In the genomic region with DNA sequence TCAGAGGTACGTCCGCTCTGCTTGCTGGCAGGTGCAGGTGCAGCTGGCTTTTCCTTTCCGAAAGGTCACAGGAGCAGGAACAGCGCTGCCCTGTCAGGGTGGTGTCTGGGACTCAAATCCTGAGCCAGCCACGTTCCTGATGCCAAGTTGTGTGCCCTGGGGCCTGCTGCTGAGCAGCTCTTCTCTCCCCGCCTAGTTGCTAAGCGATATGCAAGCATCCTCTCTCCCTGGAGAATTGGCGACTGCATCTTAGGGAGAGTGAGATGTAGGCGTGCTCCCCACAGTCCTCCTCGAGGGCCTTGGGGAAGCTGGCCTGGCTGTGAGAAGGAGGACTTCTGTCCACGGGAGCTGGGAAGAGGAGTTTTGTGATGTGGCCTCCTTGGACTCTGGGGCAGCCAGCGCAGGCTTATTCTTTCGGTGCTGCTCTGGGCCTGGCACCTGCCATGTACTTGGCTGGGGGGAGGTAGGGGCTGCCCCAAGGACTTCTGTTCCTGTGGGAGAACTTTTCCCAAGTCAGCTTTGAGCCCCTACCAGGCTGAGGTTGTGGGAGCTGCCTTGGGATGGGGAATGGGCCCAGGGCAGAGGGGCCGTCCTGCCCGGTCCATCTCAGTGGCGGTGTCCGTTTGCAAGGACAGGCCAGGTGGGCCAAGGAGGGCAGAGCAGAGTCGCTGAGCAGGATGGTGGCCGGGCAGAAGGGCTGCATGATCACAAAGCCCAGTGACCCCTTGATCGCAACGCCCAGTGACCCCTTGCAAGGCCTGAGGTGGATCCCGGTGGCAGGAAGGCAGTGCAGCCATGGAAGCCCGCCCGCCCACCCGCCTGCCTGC, we compare ENCODE assay signal across 15 cellular contexts.
DNase-seq lines count a peak whose midpoint lies in the region; ATAC-seq and TF ChIP-seq lines count a peak whose summit lies in the region.
"Had no signal": no experiment of that assay in that cellular context is flagged by ENCODE, and none has a peak within 500 bp of the region (broad histone marks: within the 10 kb centered on the region; RNA-seq: fewer than 3 reads in every experiment).

No MANE protein-coding gene starts in this region.

- H2BK12ac ChIP-seq in H9 (ENCODE audit: insufficient read length, low read depth, low read length) (no peak overlapping the region), neuronal stem cell (ENCODE audit: low read length) (peak overlapping the region; percentile 82)

- H3K9me3 Mint-ChIP-seq in H9, result no peaks in the 10 kb centered on the region

- TF ChIP-seq CTCF in H9 (conservative IDR thresholded peaks at IDR 0.05), result no peak

- H3K9me3 ChIP-seq in H9 (ENCODE audit: control insufficient read depth, low read depth, low read length) (no peaks in the 10 kb centered on the region), neuronal stem cell (replicated peaks in 1 of 2; ENCODE audit: control insufficient read depth in 2 of 2, insufficient read depth in 1 of 2, low read depth in 1 of 2, low read length in 2 of 2) (no peaks in the 10 kb centered on the region)

- H3K56ac ChIP-seq in H9 (ENCODE audit: insufficient read length, low read depth, low read length), result no peak overlapping the region

- H2BK5ac ChIP-seq in H9 (ENCODE audit: insufficient read length, low read length), result no peak overlapping the region
- peak overlapping the region; percentile 85 for H2BK5ac ChIP-seq in neuronal stem cell (ENCODE audit: low read length)

- H2BK120ac ChIP-seq in H9 (ENCODE audit: low read depth, low read length, poor library complexity, severe bottlenecking) (no peak overlapping the region), neuronal stem cell (ENCODE audit: low read depth, low read length) (no peak overlapping the region)

- no peak for ATAC-seq in HG02798 (IDR thresholded peaks at IDR 0.05; ENCODE audit: poor library complexity, unreplicated experiment)
- ATAC-seq: Right ventricle myocardium inferior had no signal

- H2AFZ ChIP-seq in H9 (ENCODE audit: low read length) (no peak overlapping the region), neuronal stem cell (ENCODE audit: low read length) (no peak overlapping the region)

- H2AK5ac ChIP-seq in H9 (ENCODE audit: insufficient read length, low read length) (no peak overlapping the region), neuronal stem cell (ENCODE audit: low read depth, low read length) (peak overlapping the region; percentile 89)

- H3K4me3 Mint-ChIP-seq in H9, result no peak overlapping the region

- no peaks in the 10 kb centered on the region for H3K23me2 ChIP-seq in H9 (ENCODE audit: insufficient read length, low read depth, low read length, poor library complexity, severe bottlenecking)

- peaks cover 0 to 7% of the 10 kb centered on the region in 2 experiments; a peak in 2 of 4 replicates for H3K4me1 Mint-ChIP-seq in H9

- peak overlapping the region in 1 of 3 experiments; percentile 14; a peak in 1 of 7 replicates for H3K27ac Mint-ChIP-seq in H9

- no peak overlapping the region for H3K18ac ChIP-seq in H9 (ENCODE audit: insufficient read length, low read depth, low read length)
- peak overlapping the region; percentile 91 for H3K18ac ChIP-seq in neuronal stem cell (ENCODE audit: low read length)

- H4K8ac ChIP-seq in H9 (replicated peaks; ENCODE audit: insufficient read length, low read depth, low read length) (no peak overlapping the region), neuronal stem cell (ENCODE audit: low read depth, low read length) (no peak overlapping the region)

- peak; percentile 34 for DNase-seq in Ammon's horn (ENCODE audit: low spot score)
- DNase-seq in H9, result peak; percentile 26
- peak; percentile 46 for DNase-seq in ecto neural progenitor cell (ENCODE audit: low spot score)
- DNase-seq in neuronal stem cell (ENCODE audit: low spot score), result no peak
- no peak for DNase-seq in D341Med (ENCODE audit: low spot score)
- DNase-seq in DMS114 treated with DMSO at 0.1 percent for 48 hours (lab: John Stamatoyannopoulos, UW; ENCODE audit: unreplicated experiment), result no peak
- no peak for DNase-seq in NCI-H1930 (lab: John Stamatoyannopoulos, UW)
- DNase-seq: C1 segment of cervical spinal cord, DMS 273 treated with DMSO at 0.1 percent for 48 hours, IMR-90, NCI-H1105 treated with DMSO at 0.1 percent for 48 hours, NCI-H187 treated with DMSO at 0.1 percent for 48 hours, NCI-H510A had no signal

- no peaks in the 10 kb centered on the region for H3K4me1 ChIP-seq in H9 (ENCODE audit: insufficient read depth, low read length)
- H3K4me1 ChIP-seq in neuronal stem cell (ENCODE audit: control insufficient read depth in 2 of 2, insufficient read depth in 1 of 2, low read depth in 1 of 2, low read length in 2 of 2), result peaks cover 3 to 4% of the 10 kb centered on the region in 2 donors

- H3K79me2 ChIP-seq in H9 (ENCODE audit: insufficient read depth, low read length), result no peaks in the 10 kb centered on the region

- no peak overlapping the region for H3K27ac ChIP-seq in H9 (ENCODE audit: insufficient read length, low read depth, low read length)
- no peak overlapping the region for H3K27ac ChIP-seq in neuronal stem cell (replicated peaks; ENCODE audit: low read length)

- no peak overlapping the region for H4K5ac ChIP-seq in H9 (ENCODE audit: insufficient read length, low read depth, low read length)

- H3K36me3 Mint-ChIP-seq in H9 (ENCODE audit: insufficient read depth in 1 of 3, low read depth in 3 of 3), result no peaks in the 10 kb centered on the region

- H4K91ac ChIP-seq in H9 (ENCODE audit: insufficient read length, low read depth, low read length) (no peak overlapping the region), neuronal stem cell (ENCODE audit: low read depth, low read length, poor library complexity) (no peak overlapping the region)

- no peak overlapping the region for H3T11ph ChIP-seq in H9 (ENCODE audit: low read length)

- H3K14ac ChIP-seq in H9 (ENCODE audit: insufficient read depth, low read length), result no peak overlapping the region; the same call in 1 of the 2 replicates
- peak overlapping the region; percentile 97 for H3K14ac ChIP-seq in neuronal stem cell (ENCODE audit: low read length)

- H2BK15ac ChIP-seq in H9 (ENCODE audit: low read depth, low read length), result no peak overlapping the region
- peak overlapping the region; percentile 61 for H2BK15ac ChIP-seq in neuronal stem cell (ENCODE audit: low read length)

- H3K27me3 ChIP-seq in H9 (ENCODE audit: insufficient read depth, low read length) (no peaks in the 10 kb centered on the region), neuronal stem cell (ENCODE audit: control insufficient read depth in 3 of 3, insufficient read depth in 3 of 3, low read depth in 1 of 3, low read length in 3 of 3) (no peaks in the 10 kb centered on the region)

- H4K20me1 ChIP-seq in H9 (ENCODE audit: control insufficient read depth, insufficient read depth, insufficient read length), result no peaks in the 10 kb centered on the region

- H2BK20ac ChIP-seq in H9 (ENCODE audit: low read depth, low read length, poor library complexity, severe bottlenecking), result no peak overlapping the region

- no peak overlapping the region for H3K4me3 ChIP-seq in neuronal stem cell (ENCODE audit: low read length in 2 of 2)

- no peak overlapping the region for H3K4me2 ChIP-seq in H9 (ENCODE audit: insufficient read depth, insufficient read length, low read length)
- H3K4me2 ChIP-seq in neuronal stem cell (ENCODE audit: insufficient read depth, low read length, poor library complexity, severe bottlenecking), result no peak overlapping the region

- no peak overlapping the region for H3K9ac ChIP-seq in H9 (ENCODE audit: extremely low read depth, insufficient read length, low read length)
- no peak overlapping the region for H3K9ac ChIP-seq in neuronal stem cell (ENCODE audit: low read depth, low read length, poor library complexity)

- no CpG with 5 or more reads among the region's 25 CpGs for WGBS in H9 (ENCODE audit: extremely low coverage, insufficient read length, low lambda C conversion rate)
- no CpG with 5 or more reads among the region's 25 CpGs for WGBS in neuronal stem cell (ENCODE audit: extremely low coverage in 2 of 2, insufficient read length in 2 of 2, insufficient replicate concordance in 1 of 2), 2 donors

- H3K79me1 ChIP-seq in H9 (ENCODE audit: insufficient read depth, low read depth, low read length, poor library complexity, severe bottlenecking) (no peaks in the 10 kb centered on the region), neuronal stem cell (ENCODE audit: low read depth, low read length) (peaks cover 2% of the 10 kb centered on the region)

- H3K4ac ChIP-seq in H9 (ENCODE audit: low read depth, low read length) (no peak overlapping the region), neuronal stem cell (ENCODE audit: low read length) (peak overlapping the region; percentile 66)

- peaks cover 10% of the 10 kb centered on the region for H3K27me3 Mint-ChIP-seq in H9 (ENCODE audit: low read depth)

- H3K36me3 ChIP-seq in neuronal stem cell (replicated peaks in 1 of 2; ENCODE audit: control insufficient read depth in 2 of 2, insufficient read depth in 2 of 2, low read length in 2 of 2), result no peaks in the 10 kb centered on the region

- H3K23ac ChIP-seq in H9 (ENCODE audit: insufficient read length, low read depth, low read length) (no peak overlapping the region), neuronal stem cell (ENCODE audit: low read depth, low read length, poor library complexity) (no peak overlapping the region)

Comparison
In these comparisons a context has a peak if more than half of its experiments do, and no peak if none do; other contexts are left out.
1. DNase-seq: peak in Ammon's horn (single experiment), H9 (single experiment) and ecto neural progenitor cell (single experiment); none in neuronal stem cell (single experiment), D341Med (single experiment), DMS114 treated with DMSO at 0.1 percent for 48 hours (single experiment) and NCI-H1930 (0 of 2).